In the genomic region with DNA sequence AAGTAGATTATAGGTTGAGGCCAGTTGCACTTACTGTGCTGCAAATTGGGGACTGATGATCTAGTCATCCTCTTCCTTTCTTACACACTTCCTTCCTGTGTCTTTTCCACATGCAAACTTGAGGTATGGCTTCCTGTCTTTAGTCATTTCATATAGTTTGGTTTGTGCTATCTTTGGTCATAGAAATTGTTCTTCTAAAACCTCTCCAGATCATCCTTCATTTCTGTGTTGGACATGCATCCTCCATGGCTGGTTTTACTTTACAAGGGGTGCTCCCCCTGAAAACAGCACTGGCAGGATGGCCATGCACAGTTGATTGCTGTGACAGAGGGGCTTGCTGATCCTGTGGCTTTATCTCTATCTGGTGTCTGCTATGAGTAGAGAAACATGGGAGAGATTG, we compare ENCODE assay signal across 9 cellular contexts. TPM values are rescaled to one million over a fixed set of nuclear protein-coding genes. Genes with fewer than 3 reads are reported as not detected.
DNase-seq lines count a peak whose midpoint lies in the region; ATAC-seq and TF ChIP-seq lines count a peak whose summit lies in the region.
"Had no signal": no experiment of that assay in that cellular context is flagged by ENCODE, and none has a peak within 500 bp of the region (broad histone marks: within the 10 kb centered on the region; RNA-seq: fewer than 3 reads in every experiment).

No MANE protein-coding gene starts in this region.

- peaks cover 0 to 3% of the 10 kb centered on the region in 2 donors for H3K36me3 Mint-ChIP-seq in CD14-positive monocyte

- no peaks in the 10 kb centered on the region for H3K27me3 ChIP-seq in adrenal gland

- no peak overlapping the region for H3K27ac Mint-ChIP-seq in CD14-positive monocyte

- no peaks in the 10 kb centered on the region for H3K9me3 Mint-ChIP-seq in CD14-positive monocyte

- TF ChIP-seq CTCF in CD14-positive monocyte (IDR thresholded peaks at IDR 0.05) (no peak), adrenal gland (IDR thresholded peaks at IDR 0.05) (no peak)

- TF ChIP-seq POLR2A in GM18505 (IDR thresholded peaks at IDR 0.05; ENCODE audit: borderline replicate concordance, extremely low read depth, insufficient read depth, insufficient read length) (no peak), adrenal gland (IDR thresholded peaks at IDR 0.05) (no peak)

- intact Hi-C loops in CD14-positive monocyte (cut with micrococcal nuclease) = no loop called here
- intact Hi-C loops in adrenal gland (cut with DNase I) = no loop called here

- H3K4me1 ChIP-seq in adrenal gland (replicated peaks in 1 of 2) = peaks cover 0 to 7% of the 10 kb centered on the region in 2 donors

- no peak overlapping the region for H3K4me3 ChIP-seq in adrenal gland
- H3K4me3 ChIP-seq: lower lobe of right lung had no signal

- no peak overlapping the region for H3K4me3 Mint-ChIP-seq in CD14-positive monocyte

- no peak overlapping the region for H3K27ac ChIP-seq in adrenal gland
- H3K27ac ChIP-seq: lower lobe of right lung had no signal

- H3K4me1 Mint-ChIP-seq in CD14-positive monocyte = peaks cover 16% of the 10 kb centered on the region

- ATAC-seq in GM18505 (IDR thresholded peaks at IDR 0.05; ENCODE audit: unreplicated experiment) (peak; percentile 44), GM21423 (IDR thresholded peaks at IDR 0.05; ENCODE audit: unreplicated experiment) (peak; percentile 50), HG03469 (IDR thresholded peaks at IDR 0.05; ENCODE audit: unreplicated experiment) (peak; percentile 37), esophagus mucosa (peak; percentile 17)
- ATAC-seq: lower lobe of right lung had no signal

- no peaks in the 10 kb centered on the region for H3K9me3 ChIP-seq in adrenal gland (replicated peaks in 1 of 3)
- H3K9me3 ChIP-seq: lower lobe of right lung had no signal

- DNase-seq in NCI-H1105 (lab: John Stamatoyannopoulos, UW) = no peak
- DNase-seq in CD14-positive monocyte (ENCODE audit: low spot score) = no peak
- DNase-seq in adrenal gland = no peak
- no peak for DNase-seq in SW480 (ENCODE audit: low spot score)
- DNase-seq: lower lobe of right lung had no signal

- peaks cover 0 to 2% (median 0%) of the 10 kb centered on the region in 3 donors for H3K27me3 Mint-ChIP-seq in CD14-positive monocyte (ENCODE audit: low read depth in 3 of 3)

- no peaks in the 10 kb centered on the region for H3K36me3 ChIP-seq in adrenal gland (replicated peaks in 1 of 2)
- H3K36me3 ChIP-seq: lower lobe of right lung had no signal

RNA-seq across cellular contexts. Expression of gene MGAT5, which starts 36.5 kb away (rescaled TPM):
- 23.6 TPM for total RNA-seq in esophagus mucosa
- polyA plus RNA-seq in CD14-positive monocyte = 1 to 10 TPM; 1.9 to 2.4 TPM
- total RNA-seq in adrenal gland = 10 to 100 TPM; 27.9 to 47.9 (median 42.9) TPM
- 10 to 100 TPM in 1 of 3 donors, 1 to 10 TPM in 2; 2.9 to 20.0 (median 3.6) TPM for polyA plus RNA-seq in adrenal gland
